Comparison of ENCODE assay signal across 11 cellular contexts in genomic region chr14:52327374-52328226, GRCh38. TPM values are rescaled to one million over a fixed set of nuclear protein-coding genes. Genes with fewer than 3 reads are reported as not detected.
A peak's percentile ranks its signal among the peaks of the same experiment; 100 is the strongest.
DNase-seq lines count a peak whose midpoint lies in the region; ATAC-seq lines count a peak whose summit lies in the region.
"Had no signal": no experiment of that assay in that cellular context is flagged by ENCODE, and none has a peak within 500 bp of the region (broad histone marks: within the 10 kb centered on the region; RNA-seq: fewer than 3 reads in every experiment).

No MANE protein-coding gene starts in this region.

- DNase-seq in DMS79 treated with DMSO at 0.1 percent for 48 hours (lab: John Stamatoyannopoulos, UW) (peak; percentile 83), HT-29 (ENCODE audit: low spot score) (no peak), NCI-H446 treated with DMSO at 0.1 percent for 48 hours (lab: John Stamatoyannopoulos, UW) (no peak)
- no peak for DNase-seq in stimulated activated CD4-positive, alpha-beta T cell treated with anti-CD3 and anti-CD28 coated beads, Interleukin-4, amount 100 ng/mL, for 1 hour
- DNase-seq: left colon, NCI-H146 had no signal

- peaks cover 53% of the 10 kb centered on the region for H3K4me1 Mint-ChIP-seq in activated T-helper 17 cell treated with anti-CD3 and anti-CD28 coated beads, Interleukin-2, amount 50 U/mL, for 72 hours

- H3K4me1 ChIP-seq in mucosa of rectum (ENCODE audit: control insufficient read depth in 2 of 2, insufficient read depth in 2 of 2, low read length in 2 of 2): peaks cover 0 to 4% of the 10 kb centered on the region in 2 donors

- peak overlapping the region; percentile 64 for H3K4me3 Mint-ChIP-seq in activated T-helper 17 cell treated with anti-CD3 and anti-CD28 coated beads, Interleukin-2, amount 50 U/mL, for 72 hours
- H3K4me3 Mint-ChIP-seq: WTC11 had no signal

- no peak overlapping the region for H3K9ac ChIP-seq in mucosa of rectum (ENCODE audit: low read depth in 1 of 2, low read length in 2 of 2)

- H3K4me3 ChIP-seq in mucosa of rectum (ENCODE audit: low read length in 2 of 2): no peak overlapping the region

- peak overlapping the region; percentile 6 to 8 for H3K27ac ChIP-seq in mucosa of rectum (ENCODE audit: low read depth in 2 of 2, low read length in 2 of 2)

- ATAC-seq in HG03442 (IDR thresholded peaks at IDR 0.05; ENCODE audit: unreplicated experiment): peak; percentile 27
- peak; percentile 67 for ATAC-seq in activated T-helper 17 cell treated with anti-CD3 and anti-CD28 coated beads, Interleukin-2, amount 50 U/mL, for 72 hours (replicated peaks)
- no peak for ATAC-seq in GM18907 (IDR thresholded peaks at IDR 0.05; ENCODE audit: unreplicated experiment)
- ATAC-seq: left colon, WTC11 had no signal

- no peaks in the 10 kb centered on the region for H3K27me3 Mint-ChIP-seq in activated T-helper 17 cell treated with anti-CD3 and anti-CD28 coated beads, Interleukin-2, amount 50 U/mL, for 72 hours

- H3K27me3 ChIP-seq in mucosa of rectum (ENCODE audit: control insufficient read depth in 2 of 2, insufficient read depth in 2 of 2, low read length in 2 of 2): no peaks in the 10 kb centered on the region

- no peaks in the 10 kb centered on the region for H3K9me3 ChIP-seq in mucosa of rectum (ENCODE audit: control insufficient read depth in 2 of 2, low read length in 2 of 2)

- H3K36me3 ChIP-seq in mucosa of rectum (ENCODE audit: control insufficient read depth in 2 of 2, insufficient read depth in 2 of 2, low read length in 2 of 2): no peaks in the 10 kb centered on the region

- H3K27ac Mint-ChIP-seq in activated T-helper 17 cell treated with anti-CD3 and anti-CD28 coated beads, Interleukin-2, amount 50 U/mL, for 72 hours: peak overlapping the region; percentile 77
- H3K27ac Mint-ChIP-seq: WTC11 had no signal

- H3K36me3 Mint-ChIP-seq in activated T-helper 17 cell treated with anti-CD3 and anti-CD28 coated beads, Interleukin-2, amount 50 U/mL, for 72 hours (ENCODE audit: low read depth): peaks cover 60% of the 10 kb centered on the region

- no peaks in the 10 kb centered on the region for H3K9me3 Mint-ChIP-seq in activated T-helper 17 cell treated with anti-CD3 and anti-CD28 coated beads, Interleukin-2, amount 50 U/mL, for 72 hours

RNA-seq across cellular contexts. Expression of gene PTGER2, which starts 13.5 kb away (rescaled TPM):
- total RNA-seq in activated T-helper 17 cell treated with anti-CD3 and anti-CD28 coated beads, Interleukin-2, amount 50 U/mL, for 72 hours: 10 to 100 TPM in 1 of 2 donors, 1 to 10 TPM in 1; 8.3 to 10.3 TPM
- total RNA-seq in HT-29 (2014; rRNA removed; shearing (Covaris generic)): not detected in 2 replicates
